Comparison of ENCODE assay signal across 10 cellular contexts in genomic region chr21:42164064-42164789, GRCh38. TPM values are rescaled to one million over a fixed set of nuclear protein-coding genes. Genes with fewer than 3 reads are reported as not detected.
DNase-seq lines count a peak whose midpoint lies in the region; ATAC-seq, FAIRE-seq and TF ChIP-seq lines count a peak whose summit lies in the region.
"Had no signal": no experiment of that assay in that cellular context is flagged by ENCODE, and none has a peak within 500 bp of the region (broad histone marks: within the 10 kb centered on the region; RNA-seq: fewer than 3 reads in every experiment).

No MANE protein-coding gene starts in this region.

- CTCF ChIA-PET in WTC11 (lab: Charles Lee): interaction anchor here (0.5 to 1.5 kb wide), 11 partner anchors 11 to 217 kb away, joined by 3 to 16 read pairs (median 4); partner anchors contain the start of gene ABCG1

- peak; percentile 79 for TF ChIP-seq RAD21 in Ishikawa (IDR thresholded peaks at IDR 0.05; ENCODE audit: low read depth)

- no peak for TF ChIP-seq CTCF in WTC11 (IDR thresholded peaks at IDR 0.05)

- no peaks in the 10 kb centered on the region for H3K36me3 Mint-ChIP-seq in WTC11
- no peaks in the 10 kb centered on the region for H3K36me3 Mint-ChIP-seq in stimulated activated effector memory CD8-positive, alpha-beta T cell treated with anti-CD3 and anti-CD28 coated beads, Interleukin-12 subunit alpha, Interleukin-12 subunit beta, amount 100 ng/mL, for 72 hours

- DNase-seq in DMS153 treated with DMSO at 0.1 percent for 48 hours (lab: John Stamatoyannopoulos, UW; ENCODE audit: unreplicated experiment): peak; percentile 22
- peak; percentile 57 for DNase-seq in WTC11 (ENCODE audit: low spot score)
- peak; percentile 63 to 75 for DNase-seq in lung microvascular endothelial cell (ENCODE audit: low read depth in 2 of 2)
- DNase-seq in stimulated activated effector memory CD8-positive, alpha-beta T cell treated with anti-CD3 and anti-CD28 coated beads, Interleukin-12 subunit alpha, Interleukin-12 subunit beta, amount 100 ng/mL, for 72 hours (ENCODE audit: low spot score in 2 of 2): peak; percentile 22 to 72
- no peak for DNase-seq in RCC 7860 (ENCODE audit: low spot score)

- no peak overlapping the region for H3K27ac Mint-ChIP-seq in WTC11
- no peak overlapping the region for H3K27ac Mint-ChIP-seq in stimulated activated effector memory CD8-positive, alpha-beta T cell treated with anti-CD3 and anti-CD28 coated beads, Interleukin-12 subunit alpha, Interleukin-12 subunit beta, amount 100 ng/mL, for 72 hours

- no peak for FAIRE-seq in RCC 7860 (lab: Jason Lieb, UNC)

- peak; percentile 89 for ATAC-seq in WTC11
- peak; percentile 90 for ATAC-seq in stimulated activated effector memory CD8-positive, alpha-beta T cell treated with anti-CD3 and anti-CD28 coated beads, Interleukin-12 subunit alpha, Interleukin-12 subunit beta, amount 100 ng/mL, for 72 hours
- no peak for ATAC-seq in GM19035 (IDR thresholded peaks at IDR 0.05; ENCODE audit: unreplicated experiment)

- H3K27ac ChIP-seq in cingulate gyrus (ENCODE audit: low read depth, low read length): peak overlapping the region; percentile 34
- H3K27ac ChIP-seq: ovary had no signal

- H3K27me3 Mint-ChIP-seq in WTC11 (ENCODE audit: low read depth): no peaks in the 10 kb centered on the region; the same call in 1 of the 2 replicates

- TF ChIP-seq EP300 in Ishikawa (IDR thresholded peaks at IDR 0.05; ENCODE audit: borderline replicate concordance): no peak

- no peak overlapping the region for H3K4me3 Mint-ChIP-seq in WTC11
- no peak overlapping the region for H3K4me3 Mint-ChIP-seq in stimulated activated effector memory CD8-positive, alpha-beta T cell treated with anti-CD3 and anti-CD28 coated beads, Interleukin-12 subunit alpha, Interleukin-12 subunit beta, amount 100 ng/mL, for 72 hours

- H3K9me3 Mint-ChIP-seq in WTC11: no peaks in the 10 kb centered on the region
- H3K9me3 Mint-ChIP-seq in stimulated activated effector memory CD8-positive, alpha-beta T cell treated with anti-CD3 and anti-CD28 coated beads, Interleukin-12 subunit alpha, Interleukin-12 subunit beta, amount 100 ng/mL, for 72 hours: no peaks in the 10 kb centered on the region

- H3K4me1 Mint-ChIP-seq in WTC11: peaks cover 8% of the 10 kb centered on the region
- H3K4me1 Mint-ChIP-seq in stimulated activated effector memory CD8-positive, alpha-beta T cell treated with anti-CD3 and anti-CD28 coated beads, Interleukin-12 subunit alpha, Interleukin-12 subunit beta, amount 100 ng/mL, for 72 hours: peaks cover 37% of the 10 kb centered on the region

- POLR2A ChIA-PET in WTC11 (lab: Charles Lee): no interaction called here

TF ChIP-seq in Ishikawa, 13 proteins besides CTCF, POLR2A, EP300 and RAD21:
- TF ChIP-seq REST (IDR thresholded peaks at IDR 0.05; ENCODE audit: low read depth) (no peak), EGR1 (IDR thresholded peaks at IDR 0.05) (no peak), MAX (IDR thresholded peaks at IDR 0.05) (no peak), TAF1 (IDR thresholded peaks at IDR 0.05; ENCODE audit: low read depth) (no peak), FOXM1 (IDR thresholded peaks at IDR 0.05; ENCODE audit: borderline replicate concordance, low read depth) (no peak), NFIC (IDR thresholded peaks at IDR 0.05) (no peak), CREB1 (IDR thresholded peaks at IDR 0.05; ENCODE audit: low read depth) (no peak), CEBPB (IDR thresholded peaks at IDR 0.05) (no peak), TEAD4 (IDR thresholded peaks at IDR 0.05) (no peak), TCF12 (IDR thresholded peaks at IDR 0.05; ENCODE audit: low read depth) (no peak), USF1 (IDR thresholded peaks at IDR 0.05) (no peak), ZBTB7A (IDR thresholded peaks at IDR 0.05; ENCODE audit: low read depth) (no peak), YY1 (IDR thresholded peaks at IDR 0.05; ENCODE audit: low read depth) (no peak)
TF ChIP-seq in Ishikawa: peak in this region for 0.

TF ChIP-seq in WTC11, 78 proteins besides CTCF, POLR2A, EP300 and RAD21:
- TF ChIP-seq ZNF317 (CRISPR knock-in tag; IDR thresholded peaks at IDR 0.05; ENCODE audit: borderline replicate concordance, low read depth) (no peak), FOXP1 (CRISPR knock-in tag; IDR thresholded peaks at IDR 0.05; ENCODE audit: borderline replicate concordance) (no peak)

RNA-seq across cellular contexts. Expression of gene ABCG1, which starts 54.7 kb away (rescaled TPM):
- total RNA-seq in WTC11 (2021) (2.9 to 4.0 TPM (median 3.7 TPM) in 3 replicates), lung microvascular endothelial cell (76.9 and 156 TPM in 2 replicates)
- total RNA-seq: LHCN-M2 had no signal

Comparison
In these comparisons a context has a peak if more than half of its experiments do, and no peak if none do; other contexts are left out.
1. RNA of gene ABCG1, which starts 54.7 kb away (total RNA-seq): 76.9 to 156 TPM in lung microvascular endothelial cell; 2.9 to 4.0 TPM in WTC11; every median in the first group is over 10 times any median in the second.